ENCODE assay signal across 25 cellular contexts in genomic region chr7:47288060-47288459, GRCh38.
DNase-seq lines count a peak whose midpoint lies in the region; ATAC-seq and TF ChIP-seq lines count a peak whose summit lies in the region.
"Had no signal": no experiment of that assay in that cellular context is flagged by ENCODE, and none has a peak within 500 bp of the region (broad histone marks: within the 10 kb centered on the region; RNA-seq: fewer than 3 reads in every experiment).

No MANE protein-coding gene starts in this region.

- no peak overlapping the region for H3K9ac ChIP-seq in mammary epithelial cell (ENCODE audit: insufficient read depth, low read length)

- intact Hi-C loops in MCF 10A (cut with micrococcal nuclease) (no loop called here), mammary epithelial cell (cut with micrococcal nuclease) (no loop called here), heart right ventricle (cut with DNase I) (loop anchor here in 3 of 10 donors (5.0 to 10.0 kb wide), 3 partner anchors 49 to 117 kb away; no protein-coding TSS in a partner anchor), upper lobe of right lung (cut with DNase I) (no loop called here), dorsolateral prefrontal cortex (cut with DNase I) (no loop called here)
- intact Hi-C loops in activated CD8-positive, alpha-beta T cell treated with anti-CD3 and anti-CD28 coated beads for 36 hours (cut with micrococcal nuclease), result no loop called here

- no peaks in the 10 kb centered on the region for H3K79me2 ChIP-seq in mammary epithelial cell (ENCODE audit: insufficient read depth, low read length)

- dilution Hi-C loops in mammary epithelial cell (cut with HindIII; ENCODE audit: low sequenced_read_pairs), result loop anchor here (5.0 kb wide), 1 partner anchor 39 kb away; no protein-coding TSS in a partner anchor

- DNase-seq in MCF 10A (ENCODE audit: unreplicated experiment) (no peak), mammary epithelial cell (no peak), heart right ventricle (peak in 1 of 2 donors; percentile 45), islet precursor cell (peak; percentile 22), upper lobe of right lung (no peak), dorsolateral prefrontal cortex (no peak)
- no peak for DNase-seq in activated CD8-positive, alpha-beta memory T cell treated with anti-CD3 and anti-CD28 coated beads for 24 hours
- DNase-seq in activated CD8-positive, alpha-beta T cell treated with anti-CD3 and anti-CD28 coated beads for 36 hours, result no peak
- DNase-seq: CD4-positive, CD25-positive, alpha-beta regulatory T cell; DMS153; DND-41; Kasumi-1; MV-4-11; NCI-H1105; NCI-H1436 treated with DMSO at 0.1 percent for 48 hours; NCI-H187 treated with DMSO at 0.1 percent for 48 hours; NCI-H2107; NCI-H446; NCI-H524 treated with DMSO at 0.1 percent for 48 hours; NCI-H774 had no signal

- POLR2A ChIA-PET in MCF 10A (lab: Yijun Ruan, JAX), result interaction anchor here (1.2 kb wide), 1 partner anchor 12 kb away, joined by 3 read pairs; no protein-coding TSS in a partner anchor
- POLR2A ChIA-PET in activated CD8-positive, alpha-beta T cell treated with anti-CD3 and anti-CD28 coated beads for 36 hours (lab: Charles Lee), result interaction anchor here (0.9 kb wide), 1 partner anchor 12 kb away, joined by 3 read pairs; no protein-coding TSS in a partner anchor

- no peaks in the 10 kb centered on the region for H3K27me3 Mint-ChIP-seq in MCF 10A (ENCODE audit: insufficient read depth, unreplicated experiment)
- H3K27me3 Mint-ChIP-seq in activated CD8-positive, alpha-beta T cell treated with anti-CD3 and anti-CD28 coated beads for 36 hours, result peaks cover 2% of the 10 kb centered on the region
- H3K27me3 Mint-ChIP-seq: CD4-positive, CD25-positive, alpha-beta regulatory T cell had no signal

- BruUV-seq in MCF 10A (replicated peaks; lab: Mats Ljungman, UMichigan), result no TSS peak
- no TSS peak for BruUV-seq in mammary epithelial cell (replicated peaks; lab: Mats Ljungman, UMichigan)

- H3K4me1 Mint-ChIP-seq in MCF 10A (ENCODE audit: insufficient read depth, unreplicated experiment), result peaks cover 27% of the 10 kb centered on the region
- peaks cover 11% of the 10 kb centered on the region for H3K4me1 Mint-ChIP-seq in activated CD8-positive, alpha-beta T cell treated with anti-CD3 and anti-CD28 coated beads for 36 hours (ENCODE audit: low read depth)

- H3K4me2 ChIP-seq in mammary epithelial cell (ENCODE audit: insufficient read depth, low read depth, low read length), result no peak overlapping the region

- no peaks in the 10 kb centered on the region for H3K9me3 Mint-ChIP-seq in MCF 10A (ENCODE audit: unreplicated experiment)
- H3K9me3 Mint-ChIP-seq in activated CD8-positive, alpha-beta T cell treated with anti-CD3 and anti-CD28 coated beads for 36 hours, result peaks cover 11% of the 10 kb centered on the region

- H3K27ac ChIP-seq in mammary epithelial cell (ENCODE audit: insufficient read depth, low read depth, low read length) (no peak overlapping the region), heart right ventricle (peak overlapping the region in 4 of 10 donors; percentile 7 to 43 (median 20)), upper lobe of right lung (no peak overlapping the region), dorsolateral prefrontal cortex (no peak overlapping the region)
- H3K27ac ChIP-seq: 22Rv1, SJSA1 had no signal

- TF ChIP-seq CTCF in MCF 10A (IDR thresholded peaks at IDR 0.05; ENCODE audit: unreplicated experiment), result no peak
- TF ChIP-seq CTCF in mammary epithelial cell (conservative IDR thresholded peaks at IDR 0.05 in 1 of 2, IDR thresholded peaks at IDR 0.05 in 1 of 2; ENCODE audit: extremely low read depth in 1 of 2, insufficient read depth in 1 of 2, low read depth in 1 of 2, low read length in 2 of 2), result no peak
- no peak for TF ChIP-seq CTCF in heart right ventricle (IDR thresholded peaks at IDR 0.05)
- no peak for TF ChIP-seq CTCF in upper lobe of right lung (IDR thresholded peaks at IDR 0.05)
- no peak for TF ChIP-seq CTCF in activated CD8-positive, alpha-beta T cell treated with anti-CD3 and anti-CD28 coated beads for 36 hours (IDR thresholded peaks at IDR 0.05)
- TF ChIP-seq CTCF in dorsolateral prefrontal cortex (IDR thresholded peaks at IDR 0.05 in 54 of 56, conservative IDR thresholded peaks at IDR 0.05 in 2 of 56; ENCODE audit: low read depth in 1 of 56, partially characterized antibody in 56 of 56), result no peak

- H4K20me1 ChIP-seq in mammary epithelial cell (ENCODE audit: insufficient read depth, low read length), result no peaks in the 10 kb centered on the region

- H3K9me3 ChIP-seq in mammary epithelial cell (replicated peaks; ENCODE audit: insufficient read depth, low read length) (no peaks in the 10 kb centered on the region), heart right ventricle (no peaks in the 10 kb centered on the region), upper lobe of right lung (no peaks in the 10 kb centered on the region)
- H3K9me3 ChIP-seq: SJSA1 had no signal

- H3K27me3 ChIP-seq in mammary epithelial cell (ENCODE audit: insufficient read depth, low read length) (no peaks in the 10 kb centered on the region), heart right ventricle (no peaks in the 10 kb centered on the region), upper lobe of right lung (no peaks in the 10 kb centered on the region), dorsolateral prefrontal cortex (peaks cover 0 to 16% (median 0%) of the 10 kb centered on the region in 45 donors)
- H3K27me3 ChIP-seq: SJSA1 had no signal

- WGBS in mammary epithelial cell (ENCODE audit: low coverage, missing lambda C conversion rate), result 98% methylated on average over 6 of the region's 6 CpGs
- 58 to 74% methylated on average over 6 of the region's 6 CpGs for WGBS in heart right ventricle, 2 donors

- H2AFZ ChIP-seq in mammary epithelial cell (ENCODE audit: low read depth, low read length), result no peak overlapping the region

- peaks cover 57% of the 10 kb centered on the region for H3K36me3 Mint-ChIP-seq in MCF 10A (ENCODE audit: insufficient read depth, unreplicated experiment)
- no peaks in the 10 kb centered on the region for H3K36me3 Mint-ChIP-seq in activated CD8-positive, alpha-beta T cell treated with anti-CD3 and anti-CD28 coated beads for 36 hours (ENCODE audit: low read depth)
- H3K36me3 Mint-ChIP-seq: CD4-positive, CD25-positive, alpha-beta regulatory T cell had no signal

- H3K4me3 ChIP-seq in mammary epithelial cell (replicated peaks in 1 of 3; ENCODE audit: insufficient read depth in 1 of 3, low read depth in 2 of 3, low read length in 3 of 3) (no peak overlapping the region), heart right ventricle (no peak overlapping the region), upper lobe of right lung (no peak overlapping the region), dorsolateral prefrontal cortex (no peak overlapping the region)
- H3K4me3 ChIP-seq: K562, SJSA1 had no signal

- in situ Hi-C loops in mammary epithelial cell (cut with MboI; ENCODE audit: low sequenced_read_pairs in 2 of 2), result no loop called here

- H3K36me3 ChIP-seq in mammary epithelial cell (ENCODE audit: insufficient read depth, low read length) (peaks cover 4% of the 10 kb centered on the region), heart right ventricle (peaks cover 0 to 99% (median 30%) of the 10 kb centered on the region in 9 donors), upper lobe of right lung (peaks cover 85% of the 10 kb centered on the region)

- ATAC-seq in heart right ventricle (peak in 7 of 8 donors; percentile 41 to 93 (median 81)), upper lobe of right lung (peak; percentile 35)
- no peak for ATAC-seq in activated CD8-positive, alpha-beta T cell treated with anti-CD3 and anti-CD28 coated beads for 36 hours
- ATAC-seq: HCT116, HepG2, K562 had no signal

- no peak overlapping the region for H3K4me3 Mint-ChIP-seq in MCF 10A (ENCODE audit: unreplicated experiment)
- no peak overlapping the region for H3K4me3 Mint-ChIP-seq in activated CD8-positive, alpha-beta T cell treated with anti-CD3 and anti-CD28 coated beads for 36 hours
- H3K4me3 Mint-ChIP-seq: CD4-positive, CD25-positive, alpha-beta regulatory T cell had no signal

- H3K4me1 ChIP-seq in mammary epithelial cell (ENCODE audit: insufficient read depth, low read length) (peaks cover 42% of the 10 kb centered on the region), heart right ventricle (peaks cover 0 to 44% (median 39%) of the 10 kb centered on the region in 9 donors), upper lobe of right lung (peaks cover 12% of the 10 kb centered on the region)

- CTCF ChIA-PET in MCF 10A (lab: Yijun Ruan, JAX), result interaction anchor here (0.8 to 2.3 kb wide), 4 partner anchors 10 to 1426 kb away, joined by 3 to 12 read pairs (median 5); no protein-coding TSS in a partner anchor
- CTCF ChIA-PET in mammary epithelial cell (lab: Charles Lee; ENCODE audit: low non-redundant PET), result no interaction called here
- CTCF ChIA-PET in activated CD8-positive, alpha-beta T cell treated with anti-CD3 and anti-CD28 coated beads for 36 hours (lab: Charles Lee), result interaction anchor here (1.4 kb wide), 1 partner anchor 22 kb away, joined by 6 read pairs; no protein-coding TSS in a partner anchor

- peak overlapping the region; percentile 12 for H3K27ac Mint-ChIP-seq in MCF 10A (ENCODE audit: low read depth, unreplicated experiment)
- no peak overlapping the region for H3K27ac Mint-ChIP-seq in activated CD8-positive, alpha-beta T cell treated with anti-CD3 and anti-CD28 coated beads for 36 hours
- H3K27ac Mint-ChIP-seq: CD4-positive, CD25-positive, alpha-beta regulatory T cell had no signal
